8 cellular contexts compared by ENCODE assay signal in the genomic region with DNA sequence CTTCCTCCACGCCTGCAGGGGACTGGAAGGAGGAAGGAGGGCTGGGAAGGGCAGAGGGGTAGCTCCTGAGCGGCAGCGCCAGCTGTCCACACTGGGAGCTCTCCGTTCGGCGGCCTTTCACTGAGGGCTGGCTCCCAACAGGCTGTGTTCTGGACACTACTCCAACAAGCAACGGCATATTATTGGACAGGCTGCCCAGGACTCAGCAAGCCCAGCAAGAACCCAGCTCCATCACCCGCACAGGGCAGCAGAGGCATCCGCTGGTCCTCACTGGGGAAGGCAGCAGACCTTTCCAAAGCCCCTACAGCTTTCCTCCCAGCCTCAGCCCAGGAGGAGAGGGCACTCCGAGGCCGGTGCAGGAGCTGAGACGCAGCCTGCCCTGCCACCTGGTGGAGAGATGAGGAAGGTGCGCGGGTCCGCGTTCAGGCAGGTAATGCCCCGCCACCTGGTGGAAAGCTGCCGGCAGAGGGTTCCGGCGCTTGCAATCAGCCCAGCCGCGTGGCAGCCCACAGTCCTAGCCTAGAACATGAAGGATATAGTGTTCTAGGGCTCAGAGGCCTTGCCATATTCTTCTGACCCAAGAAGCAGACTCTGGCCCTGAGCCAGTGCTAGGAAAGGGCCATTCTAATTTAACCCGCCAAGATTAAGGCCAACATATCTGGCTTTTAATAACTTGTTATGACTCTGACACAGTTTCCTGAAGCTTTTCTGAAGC.
DNase-seq lines count a peak whose midpoint lies in the region; ATAC-seq and TF ChIP-seq lines count a peak whose summit lies in the region.

No MANE protein-coding gene starts in this region.

- WGBS in testis, 2 donors: 9 to 25% methylated on average over 7 to 23 of the region's 23 CpGs

- no peaks in the 10 kb centered on the region for H3K79me2 ChIP-seq in osteoblast (ENCODE audit: insufficient read depth, low read length)

- H3K9me3 ChIP-seq in RWPE2 (ENCODE audit: severe bottlenecking) (no peaks in the 10 kb centered on the region), osteoblast (ENCODE audit: low read depth, low read length) (no peaks in the 10 kb centered on the region), testis (no peaks in the 10 kb centered on the region)

- intact Hi-C loops in testis (cut with DNase I; ENCODE audit: low total_unique reads): loop anchor here (5.0 to 10.0 kb wide), 2 partner anchors 94 to 181 kb away; no protein-coding TSS in a partner anchor

- ATAC-seq in RWPE2 (ENCODE audit: low read depth): peak; percentile 97
- ATAC-seq in foreskin keratinocyte: peak; percentile 93

- H3K4me3 ChIP-seq in H7 (ENCODE audit: insufficient read depth, low read depth, low read length): no peak overlapping the region
- no peak overlapping the region for H3K4me3 ChIP-seq in RWPE2 (ENCODE audit: severe bottlenecking)
- no peak overlapping the region for H3K4me3 ChIP-seq in osteoblast (ENCODE audit: insufficient read depth, low read length)
- peak overlapping the region; percentile 14 to 24 for H3K4me3 ChIP-seq in testis

- H3K27ac ChIP-seq in RWPE2 (ENCODE audit: poor library complexity, severe bottlenecking) (no peak overlapping the region), foreskin keratinocyte (no peak overlapping the region), osteoblast (ENCODE audit: low read depth, low read length) (no peak overlapping the region), testis (peak overlapping the region; percentile 9 to 47)

- H4K20me1 ChIP-seq in osteoblast (ENCODE audit: insufficient read depth, low read length): no peaks in the 10 kb centered on the region

- H2AFZ ChIP-seq in osteoblast (ENCODE audit: low read length): no peak overlapping the region

- H3K4me1 ChIP-seq in RWPE2 (ENCODE audit: insufficient read depth, poor library complexity, severe bottlenecking) (no peaks in the 10 kb centered on the region), foreskin keratinocyte (no peaks in the 10 kb centered on the region), osteoblast (ENCODE audit: insufficient read depth, low read length) (no peaks in the 10 kb centered on the region), testis (peaks cover 13% of the 10 kb centered on the region)

- TF ChIP-seq CTCF in RWPE2 (IDR thresholded peaks at IDR 0.05; ENCODE audit: poor library complexity, severe bottlenecking) (peak; percentile 99), foreskin keratinocyte (conservative IDR thresholded peaks at IDR 0.05) (peak; percentile 100), osteoblast (IDR thresholded peaks at IDR 0.05; ENCODE audit: extremely low read depth, low read depth, low read length) (peak; percentile 96), testis (IDR thresholded peaks at IDR 0.05) (peak; percentile 99 to 100 (median 100))

- TF ChIP-seq POLR2A in testis (IDR thresholded peaks at IDR 0.05): no peak

- no peak overlapping the region for H3K4me2 ChIP-seq in osteoblast (ENCODE audit: insufficient read depth, low read length)

- DNase-seq in GM03348 (ENCODE audit: low spot score) (peak; percentile 91), H7 (peak; percentile 95), M059J (ENCODE audit: low read depth) (peak; percentile 72), RWPE2 (ENCODE audit: low spot score) (peak; percentile 90), foreskin keratinocyte (peak in 1 of 2 donors; percentile 58), osteoblast (ENCODE audit: insufficient read length, low spot score, missing footprints) (peak; percentile 92), testis (peak; percentile 95)
- DNase-seq in activated effector memory CD4-positive, alpha-beta T cell treated with anti-CD3 and anti-CD28 coated beads, Interleukin-2, amount 50 U/mL, for 16 hours: peak; percentile 95

- no peaks in the 10 kb centered on the region for H3K36me3 ChIP-seq in H7 (replicated peaks; ENCODE audit: control insufficient read depth, insufficient read depth, low read length)
- no peaks in the 10 kb centered on the region for H3K36me3 ChIP-seq in RWPE2 (ENCODE audit: low read depth)
- H3K36me3 ChIP-seq in osteoblast (ENCODE audit: insufficient read depth, low read length): no peaks in the 10 kb centered on the region
- H3K36me3 ChIP-seq in testis (ENCODE audit: low read depth, missing control alignments): no peaks in the 10 kb centered on the region

- H3K27me3 ChIP-seq in H7 (ENCODE audit: control insufficient read depth, insufficient read depth, low read length) (no peaks in the 10 kb centered on the region), RWPE2 (ENCODE audit: insufficient read depth, poor library complexity, severe bottlenecking) (no peaks in the 10 kb centered on the region), foreskin keratinocyte (peaks cover 4% of the 10 kb centered on the region), osteoblast (ENCODE audit: insufficient read depth, low read length) (peaks cover 30% of the 10 kb centered on the region), testis (no peaks in the 10 kb centered on the region)

Comparison
In these comparisons a context has a peak if more than half of its experiments do, and no peak if none do; other contexts are left out.
1. H3K4me3 ChIP-seq: peak in testis (2 of 2); none in H7 (single experiment), RWPE2 (single experiment) and osteoblast (single experiment).
2. H3K27ac ChIP-seq: peak in testis (2 of 2); none in RWPE2 (single experiment), foreskin keratinocyte (single experiment) and osteoblast (single experiment).
3. Peak in every context shown above with its lines, with median percentiles within 50 percentile points of each other: CTCF ChIP-seq.